In genomic region chr16:81493755-81494433, GRCh38 we compare ENCODE assay signal across 8 cellular contexts. TPM values are rescaled to one million over a fixed set of nuclear protein-coding genes. Genes with fewer than 3 reads are reported as not detected.
DNase-seq lines count a peak whose midpoint lies in the region; ATAC-seq and TF ChIP-seq lines count a peak whose summit lies in the region.

No MANE protein-coding gene starts in this region.

- no peaks in the 10 kb centered on the region for H3K9me3 Mint-ChIP-seq in type B pancreatic cell

- H3K9ac ChIP-seq in mucosa of rectum (ENCODE audit: low read depth in 1 of 2, low read length in 2 of 2), result no peak overlapping the region

- H3K27me3 Mint-ChIP-seq in type B pancreatic cell, result no peaks in the 10 kb centered on the region

- no peak overlapping the region for H3K4me3 Mint-ChIP-seq in type B pancreatic cell

- H3K27ac ChIP-seq in RWPE1 (peak overlapping the region; percentile 97), mucosa of rectum (ENCODE audit: low read depth in 2 of 2, low read length in 2 of 2) (peak overlapping the region; percentile 2 to 35)

- peaks cover 49% of the 10 kb centered on the region for H3K4me1 Mint-ChIP-seq in type B pancreatic cell (ENCODE audit: unreplicated experiment)

- H3K36me3 Mint-ChIP-seq in type B pancreatic cell, result peaks cover 6% of the 10 kb centered on the region

- peaks cover 4% of the 10 kb centered on the region in 2 donors for H3K36me3 ChIP-seq in mucosa of rectum (ENCODE audit: control insufficient read depth in 2 of 2, insufficient read depth in 2 of 2, low read length in 2 of 2)

- no peak overlapping the region for H3K4me3 ChIP-seq in mucosa of rectum (ENCODE audit: low read length in 2 of 2)

- H3K9me3 ChIP-seq in mucosa of rectum (ENCODE audit: control insufficient read depth in 2 of 2, low read length in 2 of 2), result no peaks in the 10 kb centered on the region

- peaks cover 22 to 40% of the 10 kb centered on the region in 2 donors for H3K4me1 ChIP-seq in mucosa of rectum (ENCODE audit: control insufficient read depth in 2 of 2, insufficient read depth in 2 of 2, low read length in 2 of 2)

- CTCF ChIA-PET in RWPE1 (lab: Yijun Ruan, JAX), result no interaction called here

- POLR2A ChIA-PET in RWPE1 (lab: Yijun Ruan, JAX; ENCODE audit: low non-redundant PET), result interaction anchor here (0.5 kb wide), 1 partner anchor 74 kb away, joined by 4 read pairs; no protein-coding TSS in a partner anchor

- H3K27ac Mint-ChIP-seq in type B pancreatic cell, result peak overlapping the region; percentile 58

- DNase-seq in EH (ENCODE audit: low read depth), result peak; percentile 82
- DNase-seq in RWPE1 (ENCODE audit: low spot score), result peak; percentile 93
- peak; percentile 94 for DNase-seq in dermis blood vessel endothelial cell
- DNase-seq in type B pancreatic cell (ENCODE audit: extremely low spot score, unreplicated experiment), result no peak
- no peak for DNase-seq in occipital lobe (lab: John Stamatoyannopoulos, UW)

- H3K27me3 ChIP-seq in mucosa of rectum (ENCODE audit: control insufficient read depth in 2 of 2, insufficient read depth in 2 of 2, low read length in 2 of 2), result no peaks in the 10 kb centered on the region

- TF ChIP-seq CTCF in RWPE1 (conservative IDR thresholded peaks at IDR 0.05; ENCODE audit: low read depth) (no peak), type B pancreatic cell (conservative IDR thresholded peaks at IDR 0.05) (no peak)

- ATAC-seq in GM21390 (IDR thresholded peaks at IDR 0.05; ENCODE audit: unreplicated experiment) (no peak), GM18498 (IDR thresholded peaks at IDR 0.05; ENCODE audit: unreplicated experiment) (no peak)

RNA-seq across cellular contexts. Expression of gene CMIP, which starts 49.3 kb away (rescaled TPM):
- total RNA-seq in dermis blood vessel endothelial cell (39.0 and 64.7 TPM in 2 replicates), type B pancreatic cell (ENCODE audit: low replicate concordance) (46.6 and 51.4 TPM in 2 replicates), occipital lobe (22.9 TPM)

Comparison
In these comparisons a context has a peak if more than half of its experiments do, and no peak if none do; other contexts are left out.
1. DNase-seq: peak in EH (single experiment), RWPE1 (single experiment) and dermis blood vessel endothelial cell (single experiment); none in type B pancreatic cell (single experiment) and occipital lobe (single experiment).